ENCODE assay signal across 8 cellular contexts in genomic region chr4:88659061-88659889, GRCh38. TPM values are rescaled to one million over a fixed set of nuclear protein-coding genes. Genes with fewer than 3 reads are reported as not detected.
DNase-seq lines count a peak whose midpoint lies in the region; ATAC-seq, FAIRE-seq and TF ChIP-seq lines count a peak whose summit lies in the region.

No MANE protein-coding gene starts in this region.

- peak; percentile 73 for TF ChIP-seq RAD21 in K562 (CRISPR knock-in tag; conservative IDR thresholded peaks at IDR 0.05 in 1 of 2, IDR thresholded peaks at IDR 0.05 in 1 of 2)

- H3K4me1 ChIP-seq in Peyer's patch (no peaks in the 10 kb centered on the region), K562 (replicated peaks in 1 of 2; ENCODE audit: control insufficient read depth in 2 of 2, insufficient read depth in 2 of 2, low read length in 2 of 2) (no peaks in the 10 kb centered on the region), iPS DF 6.9 (ENCODE audit: control insufficient read depth, insufficient read depth, low read length) (no peaks in the 10 kb centered on the region)

- H3K27ac ChIP-seq in Peyer's patch (no peak overlapping the region), K562 (ENCODE audit: extremely low read depth, low read depth, low read length) (no peak overlapping the region), iPS DF 6.9 (ENCODE audit: low read length) (no peak overlapping the region)

- no peaks in the 10 kb centered on the region for H3K9me1 ChIP-seq in K562 (ENCODE audit: control insufficient read depth, insufficient read depth, low read length)

- H3K36me3 ChIP-seq in Peyer's patch: peaks cover 0 to 34% (median 0%) of the 10 kb centered on the region in 3 donors
- H3K36me3 ChIP-seq in K562 (ENCODE audit: control insufficient read depth, insufficient read depth, low read length): no peaks in the 10 kb centered on the region
- no peaks in the 10 kb centered on the region for H3K36me3 ChIP-seq in iPS DF 6.9 (ENCODE audit: control insufficient read depth, insufficient read depth, low read length)

- H3K4me3 ChIP-seq in Peyer's patch: no peak overlapping the region
- no peak overlapping the region for H3K4me3 ChIP-seq in K562
- no peak overlapping the region for H3K4me3 ChIP-seq in iPS DF 6.9 (ENCODE audit: low read length)

- no TSS peak for BruUV-seq in K562 (replicated peaks; lab: Mats Ljungman, UMichigan)

- H3K9me3 ChIP-seq in Peyer's patch (no peaks in the 10 kb centered on the region), K562 (replicated peaks; ENCODE audit: control insufficient read depth, insufficient read depth, low read depth, low read length) (no peaks in the 10 kb centered on the region), iPS DF 6.9 (ENCODE audit: control insufficient read depth, insufficient read depth, low read length) (no peaks in the 10 kb centered on the region)

- peak; percentile 86 for FAIRE-seq in K562 (lab: Jason Lieb, UNC)

- intact Hi-C loops in K562 (cut with micrococcal nuclease): loop anchor here (1.0 kb wide), 1 partner anchor 120 kb away; no protein-coding TSS in a partner anchor

- TF ChIP-seq CTCF in Peyer's patch (IDR thresholded peaks at IDR 0.05) (peak; percentile 32 to 82 (median 66)), K562 (IDR thresholded peaks at IDR 0.05 in 2 of 3, conservative IDR thresholded peaks at IDR 0.05 in 1 of 3; ENCODE audit: insufficient read depth in 2 of 3, low read depth in 1 of 3, low read length in 3 of 3) (peak; percentile 52 to 75 (median 56); a peak in 5 of 6 replicates)

- no peaks in the 10 kb centered on the region for H4K20me1 ChIP-seq in K562 (replicated peaks; ENCODE audit: control insufficient read depth, insufficient read depth, low read length)

- 16% methylated on average over 4 of the region's 4 CpGs for WGBS in K562 (ENCODE audit: insufficient coverage, low coverage, missing lambda C conversion rate)
- no CpG with 5 or more reads among the region's 4 CpGs for WGBS in iPS DF 6.9 (ENCODE audit: insufficient coverage, insufficient read length)

- no peak for TF ChIP-seq EP300 in K562 (IDR thresholded peaks at IDR 0.05; ENCODE audit: low read length)

- H3K9ac ChIP-seq in K562 (ENCODE audit: insufficient read depth in 1 of 2, low read depth in 2 of 2, low read length in 2 of 2): no peak overlapping the region

- CTCF ChIA-PET in K562 (lab: Yijun Ruan, JAX; ENCODE audit: low intra/inter-chr PET ratio): interaction anchor here (0.6 to 1.5 kb wide), 5 partner anchors 120 to 626 kb away, joined by 3 to 8 read pairs (median 5); no protein-coding TSS in a partner anchor

- no peaks in the 10 kb centered on the region for H3K79me2 ChIP-seq in K562 (ENCODE audit: control insufficient read depth, insufficient read depth, low read length)

- no peak overlapping the region for H3K4me2 ChIP-seq in K562 (ENCODE audit: insufficient read depth, low read length)

- TF ChIP-seq POLR2A in Peyer's patch (IDR thresholded peaks at IDR 0.05): no peak
- no peak for TF ChIP-seq POLR2A in K562 (conservative IDR thresholded peaks at IDR 0.05)

- H3K27me3 ChIP-seq in Peyer's patch (no peaks in the 10 kb centered on the region), K562 (ENCODE audit: control insufficient read depth in 2 of 2, insufficient read depth in 2 of 2, low read length in 2 of 2) (no peaks in the 10 kb centered on the region), iPS DF 6.9 (ENCODE audit: control insufficient read depth, insufficient read depth, low read length) (no peaks in the 10 kb centered on the region)

- no peak overlapping the region for H2AFZ ChIP-seq in K562 (ENCODE audit: low read depth, low read length)

- POLR2A ChIA-PET in K562 (lab: Yijun Ruan, JAX): no interaction called here

- DNase-seq in NCI-H2171 treated with DMSO at 0.1 percent for 48 hours (lab: John Stamatoyannopoulos, UW) (peak; percentile 1), NCI-H2171 (lab: John Stamatoyannopoulos, UW) (no peak), Peyer's patch (peak in 1 of 3 donors; percentile 64), K562 (ENCODE audit: extremely low read depth in 1 of 4, low spot score in 3 of 4) (peak; percentile 13 to 41 (median 32)), iPS DF 6.9 (ENCODE audit: low read depth, low spot score) (peak; percentile 58)
- DNase-seq in stimulated activated CD4-positive, alpha-beta T cell treated with anti-CD3 and anti-CD28 coated beads, Interleukin-15, amount 100 ng/mL, for 24 hours: peak; percentile 38

- peak; percentile 92 for ATAC-seq in GM19395 (IDR thresholded peaks at IDR 0.05; ENCODE audit: unreplicated experiment)
- ATAC-seq in HG03342 (IDR thresholded peaks at IDR 0.05; ENCODE audit: unreplicated experiment): peak; percentile 94
- ATAC-seq in K562: peak; percentile 95

- in situ Hi-C loops in K562 (cut with MboI): loop anchor here (5.0 kb wide), 1 partner anchor 122 kb away; no protein-coding TSS in a partner anchor

TF ChIP-seq in K562, 482 proteins besides CTCF, POLR2A, EP300 and RAD21:
- no peak for TF ChIP-seq YBX1 (IDR thresholded peaks at IDR 0.05)
- 0 out of 2 replicates have a peak, but pooled peaks have one; percentile 23 for TF ChIP-seq SMC3 (conservative IDR thresholded peaks at IDR 0.05; ENCODE audit: insufficient read depth, low read depth, low read length)
TF ChIP-seq in K562: peak in this region for 1.

RNA-seq across cellular contexts. Expression of gene NAP1L5, which starts 38.4 kb away (rescaled TPM):
- total RNA-seq in Peyer's patch: 1 to 10 TPM in 1 of 4 donors, under 1 TPM in 1, not detected in 2; 0.85 to 2.3 TPM
- total RNA-seq in K562 (2011; cell fraction: chromatin; rRNA removed; ENCODE audit: low replicate concordance): 1.1 and 3.9 TPM in 2 replicates
- 0.92 and 1.0 TPM in 2 replicates for total RNA-seq in K562 (2011; cell fraction: nucleolus; rRNA removed)
- 2.2 and 2.9 TPM in 2 replicates for total RNA-seq in K562 (2011; cell fraction: nucleoplasm; rRNA removed)
- total RNA-seq in K562 (2014; rRNA removed): 6.5 and 7.1 TPM in 2 replicates
- total RNA-seq in K562 (2014; rRNA removed; fragmentation: Illumina TruSeq; extraction: Trizol): 7.2 and 8.0 TPM in 2 replicates
- 3.8 and 4.3 TPM in 2 replicates for total RNA-seq in K562 (2015; rRNA removed; fragmentation: Illumina TruSeq; extraction: Trizol)
- total RNA-seq in K562 (2021): 5.2 and 5.4 TPM in 2 replicates
- polyA plus RNA-seq in K562 (2011; rRNA removed): 6.1 and 7.0 TPM in 2 replicates
- polyA plus RNA-seq in K562 (2011; cell fraction: cytosol; rRNA removed): 1.6 and 3.2 TPM in 2 replicates
- 0.91 and 1.6 TPM in 2 replicates for polyA plus RNA-seq in K562 (2011; cell fraction: nucleus; rRNA removed)
- polyA plus RNA-seq in K562 (2012): 3.6 and 6.1 TPM in 2 replicates
- polyA plus RNA-seq in K562 (2014; fragmentation: Illumina TruSeq; extraction: Trizol): 8.9 and 9.4 TPM in 2 replicates
- 1 to 10 TPM; 2.4 to 4.3 TPM for polyA plus RNA-seq in K562 (2014; fragmentation: Nextera tagmentation; extraction: Ambion mirVana)
- polyA plus RNA-seq in K562 (2014; rRNA removed): 10.6 and 10.9 TPM in 2 replicates
- 3.3 and 4.4 TPM in 2 replicates for polyA minus RNA-seq in K562 (2011; rRNA and poly(A)+ RNA removed)
- 0.64 and 1.5 TPM in 2 replicates for polyA minus RNA-seq in K562 (2011; cell fraction: cytosol; rRNA and poly(A)+ RNA removed)
- 0.54 and 1.4 TPM in 2 replicates for polyA minus RNA-seq in K562 (2011; cell fraction: nucleus; rRNA and poly(A)+ RNA removed)
